ENCODE assay signal across 23 cellular contexts in the genomic region with DNA sequence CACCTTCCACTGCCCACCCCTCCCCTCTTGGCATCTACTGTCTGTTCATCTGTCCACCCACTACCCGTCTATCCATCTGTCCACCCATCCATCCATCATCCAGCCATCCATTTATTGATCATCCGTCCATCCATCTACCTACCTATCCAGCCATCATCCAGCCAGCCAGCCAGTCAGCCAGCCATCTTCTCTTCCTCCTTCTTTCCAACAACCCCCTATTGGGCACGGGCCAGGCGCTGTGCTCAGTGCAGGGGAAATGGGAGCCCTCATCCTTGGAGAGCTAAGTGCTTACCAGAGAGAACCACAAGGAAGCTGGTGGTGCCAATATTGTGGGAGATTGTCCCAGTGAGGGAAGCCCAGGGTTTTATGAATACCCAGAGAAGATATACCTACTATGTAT. TPM values are rescaled to one million over a fixed set of nuclear protein-coding genes. Genes with fewer than 3 reads are reported as not detected.
"Had no signal": no experiment of that assay in that cellular context is flagged by ENCODE, and none has a peak within 500 bp of the region (broad histone marks: within the 10 kb centered on the region; RNA-seq: fewer than 3 reads in every experiment).

No MANE protein-coding gene starts in this region.

- H3K27ac ChIP-seq: coronary artery, dorsolateral prefrontal cortex, esophagus muscularis mucosa, foreskin keratinocyte, gastroesophageal sphincter, heart left ventricle, hepatocyte, left ventricle myocardium inferior, lower lobe of right lung had no signal

- H3K4me2 ChIP-seq: hepatocyte had no signal

- H2AFZ ChIP-seq: hepatocyte had no signal

- H3K9me3 ChIP-seq: lower lobe of right lung, mucosa of descending colon had no signal

- H3K79me2 ChIP-seq: hepatocyte had no signal

- H3K27ac Mint-ChIP-seq: mesothelial cell of epicardium had no signal

- H3K9me3 Mint-ChIP-seq: immature natural killer cell had no signal

- H3K4me3 ChIP-seq: coronary artery, dorsolateral prefrontal cortex, esophagus muscularis mucosa, gastroesophageal sphincter, heart left ventricle, hepatocyte, left ventricle myocardium inferior, lower lobe of right lung, mucosa of descending colon had no signal

- ATAC-seq: foreskin keratinocyte, gastroesophageal sphincter, heart left ventricle, left colon, left lobe of liver, lower lobe of right lung, mucosa of descending colon had no signal

- DNase-seq: dermis blood vessel endothelial cell; dorsolateral prefrontal cortex; effector CD4-positive, alpha-beta T cell; effector memory CD4-positive, alpha-beta T cell; foreskin keratinocyte; hypothalamus; immature natural killer cell; islet precursor cell; kidney; kidney glomerular epithelial cell; left colon; left ventricle myocardium inferior; lower lobe of right lung; mesenchymal stem cell; mucosa of descending colon; naive B cell had no signal

- H3K36me3 Mint-ChIP-seq: immature natural killer cell, naive B cell had no signal

- H3K27me3 ChIP-seq: dorsolateral prefrontal cortex had no signal

- H3K36me3 ChIP-seq: esophagus muscularis mucosa, gastroesophageal sphincter, heart left ventricle, left ventricle myocardium inferior, lower lobe of right lung had no signal

- H3K4me3 Mint-ChIP-seq: mesothelial cell of epicardium had no signal

- H3K4me1 ChIP-seq: esophagus muscularis mucosa, foreskin keratinocyte, gastroesophageal sphincter, heart left ventricle, left ventricle myocardium inferior, lower lobe of right lung had no signal

RNA-seq across cellular contexts. Expression of a gene that starts 51.7 kb away (rescaled TPM):
- polyA plus RNA-seq: immature natural killer cell had no signal
